In genomic region chr11:33531743-33532181, GRCh38 we compare ENCODE assay signal across 16 cellular contexts.
DNase-seq lines count a peak whose midpoint lies in the region; ATAC-seq, FAIRE-seq and TF ChIP-seq lines count a peak whose summit lies in the region.
"Had no signal": no experiment of that assay in that cellular context is flagged by ENCODE, and none has a peak within 500 bp of the region (broad histone marks: within the 10 kb centered on the region; RNA-seq: fewer than 3 reads in every experiment).

No MANE protein-coding gene starts in this region.

- TF ChIP-seq CTCF in A549 (IDR thresholded peaks at IDR 0.05): no peak
- no peak for TF ChIP-seq CTCF in WI38 (IDR thresholded peaks at IDR 0.05; ENCODE audit: low read depth, low read length)

- H3K4me3 ChIP-seq in A549 (no peak overlapping the region), WI38 (ENCODE audit: low read depth, low read length) (0 out of 2 replicates have a peak overlapping the region, but pooled peaks have one; percentile 0)

- no peak overlapping the region for H3K27ac Mint-ChIP-seq in stimulated activated memory B cell treated with anti-CD40 and anti-IgM and Interleukin-4, amounts not matched to agents 10 μg/mL and 1 μg/mL and 100 μg/mL, for 72 hours
- H3K27ac Mint-ChIP-seq: memory B cell had no signal

- no peak for TF ChIP-seq EP300 in A549 (IDR thresholded peaks at IDR 0.05)

- H3K4me1 Mint-ChIP-seq in stimulated activated memory B cell treated with anti-CD40 and anti-IgM and Interleukin-4, amounts not matched to agents 10 μg/mL and 1 μg/mL and 100 μg/mL, for 72 hours: no peaks in the 10 kb centered on the region
- H3K4me1 Mint-ChIP-seq: memory B cell had no signal

- WGBS in A549 (ENCODE audit: missing lambda C conversion rate): 74% methylated on average over 8 of the region's 8 CpGs

- peaks cover 42% of the 10 kb centered on the region for H3K27me3 Mint-ChIP-seq in stimulated activated memory B cell treated with anti-CD40 and anti-IgM and Interleukin-4, amounts not matched to agents 10 μg/mL and 1 μg/mL and 100 μg/mL, for 72 hours

- no peak overlapping the region for H3K27ac ChIP-seq in A549
- H3K27ac ChIP-seq in caudate nucleus (ENCODE audit: low read depth, low read length): no peak overlapping the region
- H3K27ac ChIP-seq: neutrophil had no signal

- DNase-seq in A549 (ENCODE audit: low read depth in 1 of 2, low spot score in 1 of 2) (no peak), GOT3 (lab: John Stamatoyannopoulos, UW) (peak; percentile 52), hepatic stellate cell (ENCODE audit: low spot score) (peak; percentile 61), caudate nucleus (lab: John Stamatoyannopoulos, UW) (no peak)
- no peak for DNase-seq in activated CD4-positive, alpha-beta T cell treated with anti-CD3 and anti-CD28 coated beads, Interleukin-2, amount 50 U/mL, for 48 hours
- DNase-seq: activated CD4-positive, CD25-positive, alpha-beta regulatory T cell; activated CD8-positive, alpha-beta memory T cell treated with anti-CD3 and anti-CD28 coated beads, Interleukin-2, amount 50 U/mL, for 48 hours; activated naive CD4-positive, alpha-beta T cell treated with anti-CD3 and anti-CD28 coated beads, Interleukin-2, amount 50 U/mL, for 16 hours; AML-193; DMS 273 treated with DMSO at 0.1 percent for 48 hours; NCI-H345 had no signal

- H3K4me3 Mint-ChIP-seq in stimulated activated memory B cell treated with anti-CD40 and anti-IgM and Interleukin-4, amounts not matched to agents 10 μg/mL and 1 μg/mL and 100 μg/mL, for 72 hours: no peak overlapping the region
- H3K4me3 Mint-ChIP-seq: memory B cell had no signal

- CTCF ChIA-PET in A549 (lab: Yijun Ruan, JAX): interaction anchor here (1.2 to 1.4 kb wide), 2 partner anchors 11 to 155 kb away, joined by 4 read pairs; no protein-coding TSS in a partner anchor

- H3K4me2 ChIP-seq in A549: no peak overlapping the region

- H3K9me3 Mint-ChIP-seq in stimulated activated memory B cell treated with anti-CD40 and anti-IgM and Interleukin-4, amounts not matched to agents 10 μg/mL and 1 μg/mL and 100 μg/mL, for 72 hours: peaks cover 13% of the 10 kb centered on the region

- TF ChIP-seq RAD21 in A549 (conservative IDR thresholded peaks at IDR 0.05 in 1 of 2, IDR thresholded peaks at IDR 0.05 in 1 of 2): no peak

- no peak for FAIRE-seq in A549 (lab: Jason Lieb, UNC)

- peaks cover 15% of the 10 kb centered on the region; the same call in 2 of the 3 replicates for H3K4me1 ChIP-seq in A549

- H3K36me3 Mint-ChIP-seq in stimulated activated memory B cell treated with anti-CD40 and anti-IgM and Interleukin-4, amounts not matched to agents 10 μg/mL and 1 μg/mL and 100 μg/mL, for 72 hours: no peaks in the 10 kb centered on the region

- TF ChIP-seq POLR2A in A549 (IDR thresholded peaks at IDR 0.05; ENCODE audit: low read length): no peak

- H3K9me3 ChIP-seq in A549: 0 out of 3 replicates have a peak, but pooled peaks cover 5% of the 10 kb centered on the region
- H3K9me3 ChIP-seq: neutrophil had no signal

- POLR2A ChIA-PET in A549 (lab: Yijun Ruan, JAX): no interaction called here

- peak; percentile 52 to 62; a peak in 3 of 6 replicates for ATAC-seq in A549
- no peak for ATAC-seq in stimulated activated memory B cell treated with anti-CD40 and anti-IgM and Interleukin-4, amounts not matched to agents 10 μg/mL and 1 μg/mL and 100 μg/mL, for 72 hours
- ATAC-seq in activated CD4-positive, CD25-positive, alpha-beta regulatory T cell treated with anti-CD3 and anti-CD28 coated beads, Interleukin-2, amount 50 U/mL, for 24 hours: no peak

TF ChIP-seq in A549, 52 proteins besides CTCF, POLR2A, EP300 and RAD21:
- TF ChIP-seq ZC3H11A (IDR thresholded peaks at IDR 0.05) (no peak), E2F6 (IDR thresholded peaks at IDR 0.05; ENCODE audit: borderline replicate concordance, low read depth) (no peak), BCL3 (IDR thresholded peaks at IDR 0.05) (no peak), RCOR1 (IDR thresholded peaks at IDR 0.05; ENCODE audit: low read depth, low read length) (no peak), HOXA7 (CRISPR knock-in tag; IDR thresholded peaks at IDR 0.05) (no peak), CEBPB (IDR thresholded peaks at IDR 0.05) (no peak)
- TF ChIP-seq, protein P1, sequence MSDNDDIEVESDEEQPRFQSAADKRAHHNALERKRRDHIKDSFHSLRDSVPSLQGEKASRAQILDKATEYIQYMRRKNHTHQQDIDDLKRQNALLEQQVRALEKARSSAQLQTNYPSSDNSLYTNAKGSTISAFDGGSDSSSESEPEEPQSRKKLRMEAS (IDR thresholded peaks at IDR 0.05): 0 out of 2 replicates have a peak, but pooled peaks have one; percentile 7

Comparison
In these comparisons a context has a peak if more than half of its experiments do, and no peak if none do; other contexts are left out.
1. ATAC-seq: peak in A549 (2 of 2); none in stimulated activated memory B cell treated with anti-CD40 and anti-IgM and Interleukin-4, amounts not matched to agents 10 μg/mL and 1 μg/mL and 100 μg/mL, for 72 hours (single experiment) and activated CD4-positive, CD25-positive, alpha-beta regulatory T cell treated with anti-CD3 and anti-CD28 coated beads, Interleukin-2, amount 50 U/mL, for 24 hours (0 of 2).
2. DNase-seq: peak in GOT3 (single experiment) and hepatic stellate cell (single experiment); none in A549 (0 of 2), caudate nucleus (0 of 61) and activated CD4-positive, alpha-beta T cell treated with anti-CD3 and anti-CD28 coated beads, Interleukin-2, amount 50 U/mL, for 48 hours (0 of 2).